In genomic region chr11:69888671-69889076, GRCh38 we compare ENCODE assay signal across 9 cellular contexts.
DNase-seq lines count a peak whose midpoint lies in the region; ATAC-seq, FAIRE-seq and TF ChIP-seq lines count a peak whose summit lies in the region.
"Had no signal": no experiment of that assay in that cellular context is flagged by ENCODE, and none has a peak within 500 bp of the region (broad histone marks: within the 10 kb centered on the region; RNA-seq: fewer than 3 reads in every experiment).

No MANE protein-coding gene starts in this region.

- TF ChIP-seq EP300 in ovary (IDR thresholded peaks at IDR 0.05), result no peak
- no peak for TF ChIP-seq EP300 in transverse colon (IDR thresholded peaks at IDR 0.05; ENCODE audit: low read depth)

- in situ Hi-C loops in transverse colon (cut with MboI; ENCODE audit: low pct_ligation_motif_present in 1 of 4, low pct_unique_long_range_greater_than_20kb in 1 of 4, low sequenced_read_pairs in 3 of 4), result loop anchor here in 3 of 4 donors (10.0 to 25.0 kb wide), 3 partner anchors 176 to 204 kb away; partner anchors contain the start of gene FGF19 (in 1 of the 3)

- H3K4me3 ChIP-seq in ovary, result no peak overlapping the region
- no peak overlapping the region for H3K4me3 ChIP-seq in transverse colon

- H3K4me1 ChIP-seq in ovary (ENCODE audit: insufficient read depth), result no peaks in the 10 kb centered on the region
- peaks cover 14 to 34% (median 28%) of the 10 kb centered on the region in 4 donors for H3K4me1 ChIP-seq in transverse colon

- 2 to 5% (median 4%) methylated on average over 7 of the region's 7 CpGs for WGBS in ovary, 3 donors
- WGBS in transverse colon (ENCODE audit: low coverage in 1 of 2), 2 donors, result 9 to 15% methylated on average over 5 to 7 of the region's 7 CpGs

- DNase-seq in COLO829 (ENCODE audit: low spot score) (peak; percentile 71), HTR-8/SVneo (ENCODE audit: insufficient read length, low spot score) (peak; percentile 91), RCC 7860 (ENCODE audit: low spot score) (peak; percentile 35), activated T-helper 1 cell treated with Interleukin-2 at 50 U/mL for 16 hours (ENCODE audit: low read depth) (peak; percentile 32), fibroblast of the conjunctiva (ENCODE audit: low read depth) (peak; percentile 14), ovary (peak in 4 of 5 donors; percentile 31 to 63 (median 38)), transverse colon (peak; percentile 84)

- TF ChIP-seq POLR2A in ovary (IDR thresholded peaks at IDR 0.05) (no peak), transverse colon (IDR thresholded peaks at IDR 0.05) (no peak)

- H3K27ac ChIP-seq in ovary (no peak overlapping the region), transverse colon (no peak overlapping the region)

- H3K27me3 ChIP-seq in ovary (no peaks in the 10 kb centered on the region), transverse colon (no peaks in the 10 kb centered on the region)

- peak in 1 of 3 donors; percentile 36 for TF ChIP-seq CTCF in ovary (IDR thresholded peaks at IDR 0.05)
- TF ChIP-seq CTCF in transverse colon (IDR thresholded peaks at IDR 0.05), result peak; percentile 85 to 93 (median 91)

- no peak for ATAC-seq in GM19395 (IDR thresholded peaks at IDR 0.05; ENCODE audit: unreplicated experiment)

- H3K9me3 ChIP-seq in ovary (no peaks in the 10 kb centered on the region), transverse colon (no peaks in the 10 kb centered on the region)

- H3K36me3 ChIP-seq in ovary (no peaks in the 10 kb centered on the region), transverse colon (no peaks in the 10 kb centered on the region)

- no peak for FAIRE-seq in HTR-8/SVneo (lab: Jason Lieb, UNC)
- no peak for FAIRE-seq in RCC 7860 (lab: Jason Lieb, UNC)
- FAIRE-seq: TTC549 had no signal

- intact Hi-C loops in ovary (cut with DNase I), result loop anchor here in 3 of 4 donors (10.0 kb wide), 2 partner anchors 184 to 204 kb away; partner anchors contain the start of gene FGF19 (in 2 of the 3)
- intact Hi-C loops in transverse colon (cut with DNase I; ENCODE audit: low total_unique reads), result loop anchor here (5.0 kb wide), 1 partner anchor 201 kb away; no protein-coding TSS in a partner anchor

Comparison
In these comparisons a context has a peak if more than half of its experiments do, and no peak if none do; other contexts are left out.
1. DNase-seq: peak in every context shown above with its lines; median percentile 91 in HTR-8/SVneo; 84 in transverse colon; 71 in COLO829; 38 in ovary; 35 in RCC 7860; 32 in activated T-helper 1 cell treated with Interleukin-2 at 50 U/mL for 16 hours; 14 in fibroblast of the conjunctiva.